Comparison of ENCODE assay signal across 1 cellular context in the genomic region with DNA sequence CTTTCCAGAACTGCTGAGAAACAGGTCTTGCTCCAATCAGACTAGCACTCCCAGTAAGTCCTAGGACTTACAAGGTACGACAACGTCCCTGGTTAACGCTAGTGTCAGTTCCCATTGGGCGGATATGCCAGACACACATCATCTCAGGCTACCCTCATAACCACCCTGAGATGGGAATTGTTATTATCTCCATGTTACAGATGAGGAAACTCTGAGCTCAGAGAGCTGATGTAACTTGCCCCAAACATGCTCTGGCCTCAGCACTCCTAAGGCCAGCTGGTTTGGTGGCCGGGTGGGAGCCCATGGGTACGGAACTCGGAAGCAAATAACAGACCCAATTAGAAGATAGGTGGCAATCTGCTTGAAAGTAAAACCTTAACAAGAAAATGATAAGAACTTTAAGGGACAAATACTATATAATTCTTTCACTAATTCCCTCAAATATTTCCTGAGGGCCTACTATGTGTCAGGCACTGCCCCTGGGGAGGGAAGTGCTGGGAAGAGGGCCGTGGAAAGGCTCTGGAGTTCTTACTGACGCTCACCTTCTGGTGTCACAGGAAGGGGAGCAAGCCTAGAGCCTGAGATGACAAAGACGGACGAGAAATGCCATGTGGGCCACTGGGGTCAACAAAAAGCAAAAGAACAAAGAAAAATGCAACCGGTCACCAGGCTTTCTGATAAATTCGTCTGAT.
A peak's percentile ranks its signal among the peaks of the same experiment; 100 is the strongest.
TF ChIP-seq lines count a peak whose summit lies in the region.

No MANE protein-coding gene starts in this region.

TF ChIP-seq in K562, 482 proteins besides CTCF, POLR2A, EP300 and RAD21 (continued from another document):
- TF ChIP-seq ZNF395 (CRISPR knock-in tag; IDR thresholded peaks at IDR 0.05) (peak; percentile 70; the same call in 1 of the 2 replicates), MGA (IDR thresholded peaks at IDR 0.05) (peak; percentile 14; the same call in 1 of the 2 replicates), HIVEP1 (CRISPR knock-in tag; IDR thresholded peaks at IDR 0.05) (no peak), BACH1 (tag; IDR thresholded peaks at IDR 0.05) (0 out of 2 replicates have a peak, but pooled peaks have one; percentile 15), DPF2 (IDR thresholded peaks at IDR 0.05) (peak; percentile 50; the same call in 1 of the 2 replicates), DMBX1 (CRISPR knock-in tag; IDR thresholded peaks at IDR 0.05; ENCODE audit: borderline replicate concordance) (peak; percentile 81), FOXO4 (CRISPR knock-in tag; IDR thresholded peaks at IDR 0.05) (no peak), USF1 (CRISPR knock-in tag; IDR thresholded peaks at IDR 0.05) (no peak), HINFP (tag; conservative IDR thresholded peaks at IDR 0.05; ENCODE audit: low read depth) (no peak), RFX5 (IDR thresholded peaks at IDR 0.05; ENCODE audit: low read depth, low read length) (no peak), MCM3 (IDR thresholded peaks at IDR 0.05) (no peak), MYC (IDR thresholded peaks at IDR 0.05; ENCODE audit: low read depth, low read length) (peak; percentile 62), MYC (CRISPR knock-in tag; IDR thresholded peaks at IDR 0.05; ENCODE audit: borderline replicate concordance, low read depth) (no peak), SAFB (IDR thresholded peaks at IDR 0.05; ENCODE audit: borderline replicate concordance, low read depth, low read length) (no peak), ELF1 (tag; IDR thresholded peaks at IDR 0.05) (0 out of 2 replicates have a peak, but pooled peaks have one; percentile 28), ZNF224 (CRISPR knock-in tag; IDR thresholded peaks at IDR 0.05) (no peak), NELFE (IDR thresholded peaks at IDR 0.05; ENCODE audit: insufficient read depth, insufficient read length) (no peak), NRF1 (conservative IDR thresholded peaks at IDR 0.05 in 1 of 2, IDR thresholded peaks at IDR 0.05 in 1 of 2) (peak in 1 of 2 experiments; percentile 36; a peak in 2 of 4 replicates), TBP (optimal IDR thresholded peaks at IDR 0.05; ENCODE audit: low read depth, low read length) (no peak), JUND (IDR thresholded peaks at IDR 0.05; ENCODE audit: borderline replicate concordance, low read depth, low read length) (peak; percentile 77; the same call in 1 of the 2 replicates), JUND (tag; IDR thresholded peaks at IDR 0.05; ENCODE audit: borderline replicate concordance, low read depth, low read length) (0 out of 3 replicates have a peak, but pooled peaks have one; percentile 12), TCF3 (CRISPR knock-in tag; IDR thresholded peaks at IDR 0.05) (peak; percentile 58), SMAD3 (CRISPR knock-in tag; conservative IDR thresholded peaks at IDR 0.05) (0 out of 2 replicates have a peak, but pooled peaks have one; percentile 3), CEBPG (CRISPR knock-in tag; IDR thresholded peaks at IDR 0.05) (peak; percentile 90), CEBPG (tag; conservative IDR thresholded peaks at IDR 0.05 in 1 of 2, IDR thresholded peaks at IDR 0.05 in 1 of 2) (peak in 1 of 2 experiments; percentile 90; a peak in 2 of 4 replicates)
